Comparison of ENCODE assay signal across 1 cellular context in genomic region chr4:117447925-117448324, GRCh38.
TF ChIP-seq lines count a peak whose summit lies in the region.

No MANE protein-coding gene starts in this region.

TF ChIP-seq in GM23338, 12 proteins besides CTCF, POLR2A, EP300 and RAD21 (continued from another document):
- TF ChIP-seq ZNF462 (CRISPR knock-in tag; IDR thresholded peaks at IDR 0.05) = no peak
- TF ChIP-seq STAT1 (IDR thresholded peaks at IDR 0.05; ENCODE audit: unreplicated experiment) = no peak
- TF ChIP-seq EZH2 (IDR thresholded peaks at IDR 0.05; ENCODE audit: low read depth, unreplicated experiment) = no peak
- no peak for TF ChIP-seq ZNF331 (CRISPR knock-in tag; IDR thresholded peaks at IDR 0.05; ENCODE audit: low read depth)
- no peak for TF ChIP-seq EZH2phosphoT487 (IDR thresholded peaks at IDR 0.05; ENCODE audit: unreplicated experiment)
- TF ChIP-seq JUNB (IDR thresholded peaks at IDR 0.05; ENCODE audit: unreplicated experiment) = no peak
